Comparison of ENCODE assay signal across 8 cellular contexts in the genomic region with DNA sequence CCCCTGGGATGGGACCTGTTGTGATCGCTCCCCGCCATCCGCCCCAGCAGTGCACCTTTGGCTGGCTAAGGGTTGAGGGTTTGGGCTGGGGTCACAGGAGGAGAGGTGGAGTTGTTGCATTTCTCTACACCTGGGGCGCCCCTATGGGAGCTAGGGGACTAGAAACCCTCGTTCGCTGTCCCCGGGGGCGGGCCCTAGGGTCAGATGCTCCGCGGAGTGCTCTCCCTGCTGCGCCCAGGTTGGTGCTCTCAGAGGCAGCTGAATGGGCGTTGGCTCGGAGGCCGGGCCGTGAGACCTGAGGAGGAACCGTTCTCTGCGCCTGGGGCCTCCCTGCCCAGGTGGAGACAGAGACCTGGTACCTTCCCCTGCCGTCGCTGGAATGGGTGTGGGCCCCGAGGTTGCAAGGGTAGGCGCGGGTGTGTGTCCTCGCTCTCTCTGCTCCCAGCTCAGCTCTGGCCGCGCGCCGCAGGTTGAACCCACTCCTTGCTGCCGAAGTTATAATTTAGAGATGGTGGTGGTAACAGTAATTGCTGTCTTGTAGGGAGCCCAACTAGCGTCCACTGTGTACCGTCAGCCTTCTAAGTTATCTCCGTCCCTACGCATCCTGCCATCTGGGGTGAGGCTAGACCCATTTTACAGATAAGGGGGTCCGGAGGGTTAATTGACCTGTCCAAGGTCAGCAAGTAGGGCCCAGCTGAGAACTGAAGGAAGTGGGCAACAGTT. TPM values are rescaled to one million over a fixed set of nuclear protein-coding genes. Genes with fewer than 3 reads are reported as not detected.
DNase-seq lines count a peak whose midpoint lies in the region; ATAC-seq and TF ChIP-seq lines count a peak whose summit lies in the region.

No MANE protein-coding gene starts in this region.

- H3F3A ChIP-seq in SU-DHL-6 (ENCODE audit: insufficient read depth), result no peaks in the 10 kb centered on the region

- H4K20me1 ChIP-seq in BLaER1 treated with 17β-estradiol and CSF1 and Interleukin-3, amounts not matched to agents 10 nM and 100 nM, result peaks cover 0 to 58% (median 47%) of the 10 kb centered on the region in 11 experiments; a peak in 16 of 22 replicates
- no peaks in the 10 kb centered on the region for H4K20me1 ChIP-seq in SU-DHL-6 (ENCODE audit: low read depth, low read length)
- H4K20me1 ChIP-seq in mammary epithelial cell (ENCODE audit: insufficient read depth, low read length), result peaks cover 23% of the 10 kb centered on the region

- 4% methylated on average over 21 of the region's 33 CpGs for WGBS in mammary epithelial cell (ENCODE audit: low coverage, missing lambda C conversion rate)
- 4% methylated on average over 7 of the region's 33 CpGs for WGBS in right lobe of liver (ENCODE audit: insufficient coverage, low coverage, low lambda C conversion rate, missing lambda C conversion rate)

- no peaks in the 10 kb centered on the region for H3K27me3 ChIP-seq in BLaER1 treated with 17β-estradiol and CSF1 and Interleukin-3, amounts not matched to agents 10 nM and 100 nM
- no peaks in the 10 kb centered on the region for H3K27me3 ChIP-seq in SU-DHL-6 (ENCODE audit: low read length)
- H3K27me3 ChIP-seq in mammary epithelial cell (ENCODE audit: insufficient read depth, low read length), result no peaks in the 10 kb centered on the region
- no peaks in the 10 kb centered on the region for H3K27me3 ChIP-seq in right lobe of liver

- DNase-seq in mammary epithelial cell (no peak), right lobe of liver (peak; percentile 54 to 69 (median 63)), HuH-7 (ENCODE audit: low spot score) (no peak)

- dilution Hi-C loops in mammary epithelial cell (cut with HindIII; ENCODE audit: low sequenced_read_pairs), result no loop called here

- no peaks in the 10 kb centered on the region for H3K9me3 ChIP-seq in BLaER1 treated with 17β-estradiol and CSF1 and Interleukin-3, amounts not matched to agents 10 nM and 100 nM (replicated peaks in 1 of 11)
- H3K9me3 ChIP-seq in SU-DHL-6 (ENCODE audit: insufficient read depth, low read length) (no peaks in the 10 kb centered on the region), mammary epithelial cell (replicated peaks; ENCODE audit: insufficient read depth, low read length) (no peaks in the 10 kb centered on the region), right lobe of liver (no peaks in the 10 kb centered on the region)

- H3K4me1 ChIP-seq in BLaER1 treated with 17β-estradiol and CSF1 and Interleukin-3, amounts not matched to agents 10 nM and 100 nM, result peaks cover 25 to 50% (median 45%) of the 10 kb centered on the region in 10 experiments
- H3K4me1 ChIP-seq in mammary epithelial cell (ENCODE audit: insufficient read depth, low read length) (peaks cover 58% of the 10 kb centered on the region), right lobe of liver (peaks cover 0 to 36% (median 16%) of the 10 kb centered on the region in 4 donors)

- CTCF ChIA-PET in mammary epithelial cell (lab: Charles Lee; ENCODE audit: low non-redundant PET), result interaction anchor here (0.6 kb wide), 1 partner anchor 26 kb away, joined by 3 read pairs; no protein-coding TSS in a partner anchor

- peak overlapping the region; percentile 88 for H3K4me3 Mint-ChIP-seq in stimulated activated memory B cell treated with anti-CD40 and anti-IgM and Interleukin-4, amounts not matched to agents 10 μg/mL and 1 μg/mL and 100 μg/mL, for 72 hours

- peak overlapping the region; percentile 87 for H3K27ac Mint-ChIP-seq in stimulated activated memory B cell treated with anti-CD40 and anti-IgM and Interleukin-4, amounts not matched to agents 10 μg/mL and 1 μg/mL and 100 μg/mL, for 72 hours

- no peaks in the 10 kb centered on the region for H3K27me3 Mint-ChIP-seq in stimulated activated memory B cell treated with anti-CD40 and anti-IgM and Interleukin-4, amounts not matched to agents 10 μg/mL and 1 μg/mL and 100 μg/mL, for 72 hours

- peak overlapping the region; percentile 77 to 90 (median 83) for H3K9ac ChIP-seq in BLaER1 treated with 17β-estradiol and CSF1 and Interleukin-3, amounts not matched to agents 10 nM and 100 nM
- peak overlapping the region; percentile 78 for H3K9ac ChIP-seq in SU-DHL-6 (ENCODE audit: low read length)
- H3K9ac ChIP-seq in mammary epithelial cell (ENCODE audit: insufficient read depth, low read length), result peak overlapping the region; percentile 75

- H3K27ac ChIP-seq in BLaER1 treated with 17β-estradiol and CSF1 and Interleukin-3, amounts not matched to agents 10 nM and 100 nM, result peak overlapping the region in 9 of 11 experiments; percentile 53 to 82 (median 74); a peak in 18 of 22 replicates
- H3K27ac ChIP-seq in SU-DHL-6 (ENCODE audit: low read depth, low read length) (no peak overlapping the region), mammary epithelial cell (ENCODE audit: insufficient read depth, low read depth, low read length) (peak overlapping the region; percentile 51), right lobe of liver (peak overlapping the region; percentile 83 to 94 (median 90))

- TF ChIP-seq CTCF in SU-DHL-6 (IDR thresholded peaks at IDR 0.05; ENCODE audit: insufficient read depth, low read length, poor library complexity, severe bottlenecking) (no peak), mammary epithelial cell (conservative IDR thresholded peaks at IDR 0.05 in 1 of 2, IDR thresholded peaks at IDR 0.05 in 1 of 2; ENCODE audit: extremely low read depth in 1 of 2, insufficient read depth in 1 of 2, low read depth in 1 of 2, low read length in 2 of 2) (no peak), right lobe of liver (IDR thresholded peaks at IDR 0.05) (no peak)

- peak; percentile 15 for ATAC-seq in GM21737 (IDR thresholded peaks at IDR 0.05; ENCODE audit: unreplicated experiment)
- peak; percentile 37 to 57 (median 44) for ATAC-seq in right lobe of liver
- ATAC-seq in stimulated activated memory B cell treated with anti-CD40 and anti-IgM and Interleukin-4, amounts not matched to agents 10 μg/mL and 1 μg/mL and 100 μg/mL, for 72 hours, result peak; percentile 48
- no peak for ATAC-seq in GM19452 (IDR thresholded peaks at IDR 0.05; ENCODE audit: unreplicated experiment)

- H3K4me3 ChIP-seq in BLaER1 treated with 17β-estradiol and CSF1 and Interleukin-3, amounts not matched to agents 10 nM and 100 nM, result peak overlapping the region; percentile 62 to 95 (median 84)
- H3K4me3 ChIP-seq in SU-DHL-6 (ENCODE audit: insufficient read depth, low read length, poor library complexity, severe bottlenecking) (peak overlapping the region; percentile 89), mammary epithelial cell (replicated peaks in 1 of 3; ENCODE audit: insufficient read depth in 1 of 3, low read depth in 2 of 3, low read length in 3 of 3) (peak overlapping the region; percentile 66 to 81 (median 77)), right lobe of liver (peak overlapping the region; percentile 85 to 97 (median 92))

- in situ Hi-C loops in mammary epithelial cell (cut with MboI; ENCODE audit: low sequenced_read_pairs in 2 of 2), result no loop called here

- H2AFZ ChIP-seq in SU-DHL-6 (ENCODE audit: low read depth, low read length, severe bottlenecking), result peak overlapping the region; percentile 96
- no peak overlapping the region for H2AFZ ChIP-seq in mammary epithelial cell (ENCODE audit: low read depth, low read length)

- TF ChIP-seq POLR2A in right lobe of liver (IDR thresholded peaks at IDR 0.05), result no peak

- intact Hi-C loops in mammary epithelial cell (cut with micrococcal nuclease), result loop anchor here (2.0 kb wide), 2 partner anchors 94 to 144 kb away; no protein-coding TSS in a partner anchor
- intact Hi-C loops in right lobe of liver (cut with DNase I), result loop anchor here (10.0 kb wide), 3 partner anchors 166 to 296 kb away; a partner anchor contains a TSS

- H3K9me2 ChIP-seq in SU-DHL-6 (replicated peaks; ENCODE audit: insufficient read depth, low read length), result no peaks in the 10 kb centered on the region

- H3K36me3 Mint-ChIP-seq in stimulated activated memory B cell treated with anti-CD40 and anti-IgM and Interleukin-4, amounts not matched to agents 10 μg/mL and 1 μg/mL and 100 μg/mL, for 72 hours, result no peaks in the 10 kb centered on the region

- H3K4me2 ChIP-seq in BLaER1 treated with 17β-estradiol and CSF1 and Interleukin-3, amounts not matched to agents 10 nM and 100 nM, result peak overlapping the region; percentile 87 to 100 (median 97)
- peak overlapping the region; percentile 60 for H3K4me2 ChIP-seq in SU-DHL-6 (ENCODE audit: low read depth, low read length, poor library complexity, severe bottlenecking)
- H3K4me2 ChIP-seq in mammary epithelial cell (ENCODE audit: insufficient read depth, low read depth, low read length), result peak overlapping the region; percentile 49

- no peaks in the 10 kb centered on the region for H3K36me3 ChIP-seq in BLaER1 treated with 17β-estradiol and CSF1 and Interleukin-3, amounts not matched to agents 10 nM and 100 nM
- H3K36me3 ChIP-seq in SU-DHL-6 (ENCODE audit: low read length), result no peaks in the 10 kb centered on the region
- peaks cover 7% of the 10 kb centered on the region for H3K36me3 ChIP-seq in mammary epithelial cell (ENCODE audit: insufficient read depth, low read length)
- no peaks in the 10 kb centered on the region for H3K36me3 ChIP-seq in right lobe of liver

- TSS peak; percentile 23 for BruUV-seq in mammary epithelial cell (replicated peaks; lab: Mats Ljungman, UMichigan)

- peaks cover 43% of the 10 kb centered on the region for H3K4me1 Mint-ChIP-seq in stimulated activated memory B cell treated with anti-CD40 and anti-IgM and Interleukin-4, amounts not matched to agents 10 μg/mL and 1 μg/mL and 100 μg/mL, for 72 hours

- no peaks in the 10 kb centered on the region for H3K79me2 ChIP-seq in SU-DHL-6 (ENCODE audit: insufficient read depth, low read length)
- peaks cover 72% of the 10 kb centered on the region for H3K79me2 ChIP-seq in mammary epithelial cell (ENCODE audit: insufficient read depth, low read length)

- no peaks in the 10 kb centered on the region for H3K9me3 Mint-ChIP-seq in stimulated activated memory B cell treated with anti-CD40 and anti-IgM and Interleukin-4, amounts not matched to agents 10 μg/mL and 1 μg/mL and 100 μg/mL, for 72 hours

RNA-seq across cellular contexts. Expression of a gene that starts 1.0 kb away (rescaled TPM):
- total RNA-seq in mammary epithelial cell, result 1,000 to 10,000 TPM in 1 of 2 donors, 100 to 1,000 TPM in 1; 930 to 1,038 TPM
- polyA plus RNA-seq in mammary epithelial cell, result 415 TPM
- 1,694 TPM for polyA minus RNA-seq in mammary epithelial cell
- 100 to 1,000 TPM in 2 of 6 experiments, 10 to 100 TPM in 4; 48.4 to 109 (median 97.8) TPM for total RNA-seq in right lobe of liver

Comparison
In these comparisons a context has a peak if more than half of its experiments do, and no peak if none do; other contexts are left out.
1. DNase-seq: peak in right lobe of liver (3 of 3); none in mammary epithelial cell (single experiment) and HuH-7 (single experiment).
2. RNA of a gene that starts 1.0 kb away (total RNA-seq): 930 to 1,038 TPM in mammary epithelial cell; 48.4 to 109 TPM in right lobe of liver; every median in the first group is over 4 times any median in the second.
3. Peak in every context shown above with its lines, with median percentiles within 50 percentile points of each other: H3K4me2 ChIP-seq, H3K4me3 ChIP-seq and H3K9ac ChIP-seq.